9 cellular contexts compared by ENCODE assay signal in genomic region chr20:37346526-37347346, GRCh38. TPM values are rescaled to one million over a fixed set of nuclear protein-coding genes. Genes with fewer than 3 reads are reported as not detected.
DNase-seq lines count a peak whose midpoint lies in the region; ATAC-seq, FAIRE-seq and TF ChIP-seq lines count a peak whose summit lies in the region.
"Had no signal": no experiment of that assay in that cellular context is flagged by ENCODE, and none has a peak within 500 bp of the region (broad histone marks: within the 10 kb centered on the region; RNA-seq: fewer than 3 reads in every experiment).

No MANE protein-coding gene starts in this region.

- H3K4me1 Mint-ChIP-seq in naive thymus-derived CD4-positive, alpha-beta T cell = peaks cover 0 to 24% (median 13%) of the 10 kb centered on the region in 7 donors

- peak overlapping the region; percentile 87 for H4K8ac ChIP-seq in H1 (ENCODE audit: extremely low read depth, insufficient read depth, low read length)

- no peak overlapping the region; the same call in 1 of the 2 replicates for H2BK5ac ChIP-seq in H1 (ENCODE audit: low read depth, low read length)

- no peak overlapping the region for H3K18ac ChIP-seq in H1 (ENCODE audit: extremely low read depth, low read length)

- no peaks in the 10 kb centered on the region for H3K36me3 Mint-ChIP-seq in naive thymus-derived CD4-positive, alpha-beta T cell

- CTCF ChIA-PET in H1 (lab: Charles Lee; ENCODE audit: partially characterized antibody) = interaction anchor here (1.4 to 1.5 kb wide), 2 partner anchors 17 to 43 kb away, joined by 3 read pairs; no protein-coding TSS in a partner anchor
- CTCF ChIA-PET in naive thymus-derived CD4-positive, alpha-beta T cell (lab: Charles Lee) = no interaction called here

- no peak overlapping the region for H3K9ac ChIP-seq in HUES48 (ENCODE audit: low read depth, low read length)
- H3K9ac ChIP-seq in H1 (replicated peaks in 1 of 4; ENCODE audit: extremely low read depth in 1 of 4, low read depth in 3 of 4, low read length in 3 of 4) = peak overlapping the region; percentile 25 to 61 (median 36); a peak in 5 of 7 replicates

- intact Hi-C loops in naive thymus-derived CD4-positive, alpha-beta T cell (cut with micrococcal nuclease) = loop anchor here in 1 of 2 donors (5.0 kb wide), 2 partner anchors 36 to 59 kb away; partner anchors contain the start of gene MANBAL

- H3K23ac ChIP-seq in H1 (ENCODE audit: insufficient read length) = no peak overlapping the region

- peak overlapping the region in 1 of 9 donors; percentile 14 for H3K27ac Mint-ChIP-seq in naive thymus-derived CD4-positive, alpha-beta T cell

- H2BK12ac ChIP-seq in H1 (ENCODE audit: low read depth, low read length) = peak overlapping the region; percentile 75; the same call in 1 of the 2 replicates

- H3K4me3 ChIP-seq in AG10803 (ENCODE audit: low read length) (peak overlapping the region; percentile 78), HUES48 (ENCODE audit: low read depth, low read length) (peak overlapping the region; percentile 54), H1 (ENCODE audit: extremely low read depth in 1 of 4, insufficient read depth in 2 of 4, low read depth in 3 of 4, low read length in 4 of 4) (peak overlapping the region; percentile 33 to 67 (median 48))
- no peak overlapping the region for H3K4me3 ChIP-seq in naive thymus-derived CD4-positive, alpha-beta T cell (ENCODE audit: low read length)

- H3K9me3 ChIP-seq in HUES48 (ENCODE audit: control insufficient read depth, insufficient read depth, low read length) (no peaks in the 10 kb centered on the region), H1 (ENCODE audit: insufficient read depth in 2 of 2, low read depth in 1 of 2, low read length in 1 of 2) (no peaks in the 10 kb centered on the region)
- no peaks in the 10 kb centered on the region for H3K9me3 ChIP-seq in naive thymus-derived CD4-positive, alpha-beta T cell (ENCODE audit: control insufficient read depth in 2 of 3, low read length in 3 of 3)

- peak overlapping the region; percentile 0 for H3K4ac ChIP-seq in H1 (replicated peaks; ENCODE audit: insufficient read length, low read depth, low read length)

- no peak for FAIRE-seq in H1 (lab: Jason Lieb, UNC)
- FAIRE-seq: TTC549 had no signal

- 27% methylated on average over 5 of the region's 22 CpGs; no CpG with 5 or more reads in 1 of the 2 experiments for WGBS in H1 (ENCODE audit: extremely low coverage in 1 of 2, insufficient coverage in 1 of 2, insufficient read length in 1 of 2, insufficient replicate concordance in 2 of 2, low coverage in 1 of 2, low lambda C conversion rate in 2 of 2, missing lambda C conversion rate in 1 of 2), 2 experiments

- no peak for TF ChIP-seq EP300 in H1 (IDR thresholded peaks at IDR 0.05; ENCODE audit: borderline replicate concordance in 1 of 2, low read depth in 2 of 2, low read length in 2 of 2)

- peaks cover 9% of the 10 kb centered on the region for H3K79me1 ChIP-seq in H1 (ENCODE audit: low read depth, low read length)

- H3K27me3 ChIP-seq in HUES48 (ENCODE audit: control insufficient read depth, insufficient read depth, low read length) (no peaks in the 10 kb centered on the region), H1 (replicated peaks in 1 of 4; ENCODE audit: control insufficient read depth in 3 of 4, extremely low read depth in 1 of 4, insufficient read depth in 3 of 4, low read length in 3 of 4) (no peaks in the 10 kb centered on the region)
- no peaks in the 10 kb centered on the region for H3K27me3 ChIP-seq in naive thymus-derived CD4-positive, alpha-beta T cell (ENCODE audit: control insufficient read depth in 2 of 2, insufficient read depth in 2 of 2, low read length in 2 of 2)

- peak overlapping the region; percentile 30 to 73 (median 52) for H3K4me3 Mint-ChIP-seq in naive thymus-derived CD4-positive, alpha-beta T cell

- peaks cover 3 to 13% of the 10 kb centered on the region in 2 experiments for H4K20me1 ChIP-seq in H1 (replicated peaks in 1 of 2; ENCODE audit: control insufficient read depth in 1 of 2, insufficient read depth in 2 of 2, low read length in 2 of 2)

- DNase-seq in AG10803 (ENCODE audit: low read depth) (no peak), H1 (ENCODE audit: low read depth in 1 of 2, low spot score in 2 of 2) (no peak), DMS53 (lab: John Stamatoyannopoulos, UW) (no peak), H4 (ENCODE audit: low spot score) (no peak), erythroblast (lab: John Stamatoyannopoulos, UW) (no peak)
- DNase-seq in naive thymus-derived CD4-positive, alpha-beta T cell = no peak

- peak overlapping the region; percentile 34 for H4K91ac ChIP-seq in H1 (replicated peaks; ENCODE audit: insufficient read length, low read length)

- peaks cover 0 to 1% (median 0%) of the 10 kb centered on the region in 5 donors for H3K27me3 Mint-ChIP-seq in naive thymus-derived CD4-positive, alpha-beta T cell

- H3K27ac ChIP-seq in HUES48 (ENCODE audit: low read depth, low read length) = peak overlapping the region; percentile 43
- no peak overlapping the region for H3K27ac ChIP-seq in H1 (ENCODE audit: low read depth, low read length)
- H3K27ac ChIP-seq in naive thymus-derived CD4-positive, alpha-beta T cell (ENCODE audit: low read depth, low read length) = no peak overlapping the region

- peaks cover 6 to 51% of the 10 kb centered on the region in 2 experiments; a peak in 3 of 4 replicates for H3K79me2 ChIP-seq in H1 (ENCODE audit: control insufficient read depth in 1 of 2, insufficient read depth in 2 of 2, low read length in 2 of 2)

- no peak overlapping the region for H3K14ac ChIP-seq in H1 (ENCODE audit: insufficient read length)

- no peaks in the 10 kb centered on the region for H3K9me3 Mint-ChIP-seq in naive thymus-derived CD4-positive, alpha-beta T cell

- no peak overlapping the region for H2BK20ac ChIP-seq in H1 (ENCODE audit: low read length)

- no peak overlapping the region for H4K5ac ChIP-seq in H1 (ENCODE audit: insufficient read length, low read depth, low read length)

- POLR2A ChIA-PET in H1 (lab: Charles Lee; ENCODE audit: partially characterized antibody) = interaction anchor here (0.9 to 8.3 kb wide), 11 partner anchors 9 to 80 kb away, joined by 3 to 50 read pairs (median 4); no protein-coding TSS in a partner anchor
- POLR2A ChIA-PET in naive thymus-derived CD4-positive, alpha-beta T cell (lab: Charles Lee) = no interaction called here

- H3K36me3 ChIP-seq in HUES48 (ENCODE audit: control insufficient read depth, insufficient read depth, low read length) (peaks cover 8% of the 10 kb centered on the region; the same call in 1 of the 2 replicates), H1 (ENCODE audit: control insufficient read depth in 2 of 4, insufficient read depth in 4 of 4, low read length in 3 of 4) (peaks cover 0 to 4% (median 0%) of the 10 kb centered on the region in 4 experiments; a peak in 2 of 8 replicates)
- no peaks in the 10 kb centered on the region for H3K36me3 ChIP-seq in naive thymus-derived CD4-positive, alpha-beta T cell (ENCODE audit: control insufficient read depth in 2 of 3, insufficient read depth in 3 of 3, low read length in 3 of 3)

- H3K23me2 ChIP-seq in H1 (ENCODE audit: low read depth, low read length) = no peaks in the 10 kb centered on the region; the same call in 1 of the 2 replicates

- H2AK5ac ChIP-seq in H1 (ENCODE audit: low read depth, low read length) = peak overlapping the region; percentile 71; the same call in 1 of the 2 replicates

- H2AFZ ChIP-seq in H1 (ENCODE audit: low read length) = no peak overlapping the region

- no peak for TF ChIP-seq POLR2A in H1 (IDR thresholded peaks at IDR 0.05; ENCODE audit: control extremely low read depth in 1 of 2, low read depth in 2 of 2, low read length in 2 of 2)
- TF ChIP-seq POLR2A in erythroblast (IDR thresholded peaks at IDR 0.05; ENCODE audit: low read length) = no peak

- TF ChIP-seq CTCF in AG10803 (conservative IDR thresholded peaks at IDR 0.05; ENCODE audit: low read length) = no peak
- TF ChIP-seq CTCF in H1 (IDR thresholded peaks at IDR 0.05; ENCODE audit: control extremely low read depth in 1 of 3, insufficient read depth in 1 of 3, low read depth in 1 of 3, low read length in 3 of 3) = no peak

- no peak for ATAC-seq in naive thymus-derived CD4-positive, alpha-beta T cell
- ATAC-seq in HG02588 (IDR thresholded peaks at IDR 0.05; ENCODE audit: unreplicated experiment) = no peak

- H3K4me1 ChIP-seq in HUES48 (ENCODE audit: control insufficient read depth, insufficient read depth, low read length) (peaks cover 6% of the 10 kb centered on the region; the same call in 1 of the 2 replicates), H1 (replicated peaks in 1 of 4; ENCODE audit: control insufficient read depth in 3 of 4, insufficient read depth in 4 of 4, low read length in 3 of 4) (peaks cover 0 to 11% (median 6%) of the 10 kb centered on the region in 4 experiments; a peak in 4 of 7 replicates)
- H3K4me1 ChIP-seq in naive thymus-derived CD4-positive, alpha-beta T cell (ENCODE audit: control insufficient read depth in 2 of 2, insufficient read depth in 2 of 2, low read length in 2 of 2) = peaks cover 0 to 5% of the 10 kb centered on the region in 2 donors

- no peak overlapping the region for H3K56ac ChIP-seq in H1 (replicated peaks; ENCODE audit: insufficient read length, low read depth, low read length)

- H2BK15ac ChIP-seq in H1 (ENCODE audit: low read length) = peak overlapping the region; percentile 81; the same call in 1 of the 2 replicates

- peak overlapping the region; percentile 68 to 70 for H3K4me2 ChIP-seq in H1 (ENCODE audit: insufficient read depth in 1 of 2, low read depth in 2 of 2, low read length in 2 of 2)

- H2BK120ac ChIP-seq in H1 (replicated peaks; ENCODE audit: low read depth, low read length) = no peak overlapping the region

- no peak for TF ChIP-seq RAD21 in H1 (IDR thresholded peaks at IDR 0.05 in 1 of 2, conservative IDR thresholded peaks at IDR 0.05 in 1 of 2; ENCODE audit: low read depth in 2 of 2, low read length in 2 of 2)

RNA-seq across cellular contexts. Expression of gene SRC, which starts 0.8 kb away (rescaled TPM):
- 28.8 and 29.8 TPM in 2 replicates for total RNA-seq in H1 (2021; fragmentation: NEBNext Ultra II Directional; extraction: Animal tissue kit (Norgen Biotek cat#: 25700))
- polyA plus RNA-seq in H1 (2011; rRNA removed) = 27.6 and 35.4 TPM in 2 replicates
- 25.1 TPM for polyA plus RNA-seq in H1 (2011; cell fraction: cytosol; rRNA removed)
- 100 TPM for polyA plus RNA-seq in H1 (2011; cell fraction: nucleus; rRNA removed)
- polyA plus RNA-seq in H1 (2012, experiment 1 of 2) = 19.4 to 31.2 TPM (median 26.5 TPM) in 4 replicates
- 20.4 TPM for polyA plus RNA-seq in H1 (2012, experiment 2 of 2)
- 17.9 TPM for polyA plus RNA-seq in H1 (2013, experiment 1 of 2)
- 15.1 TPM for polyA plus RNA-seq in H1 (2013, experiment 2 of 2)
- 28.2 and 38.4 TPM in 2 replicates for polyA minus RNA-seq in H1 (2011; rRNA and poly(A)+ RNA removed)
- polyA minus RNA-seq in H1 (2011; cell fraction: cytosol; rRNA and poly(A)+ RNA removed) = 28.6 TPM
- 41.9 TPM for polyA minus RNA-seq in H1 (2011; cell fraction: nucleus; rRNA and poly(A)+ RNA removed)
- total RNA-seq in naive thymus-derived CD4-positive, alpha-beta T cell = 10 to 100 TPM in 1 of 5 experiments, 1 to 10 TPM in 4; 2.8 to 26.6 (median 4.4) TPM
- under 1 TPM; 0.63 to 0.82 TPM for polyA plus RNA-seq in naive thymus-derived CD4-positive, alpha-beta T cell
- 7.2 and 7.6 TPM in 2 replicates for total RNA-seq in H4 (2014; rRNA removed; shearing (Covaris generic))

RNA-seq across cellular contexts. Expression of gene MANBAL, which starts 57.3 kb away (rescaled TPM):
- total RNA-seq in H1 (2021; fragmentation: NEBNext Ultra II Directional; extraction: Animal tissue kit (Norgen Biotek cat#: 25700)) = 42.8 and 44.4 TPM in 2 replicates
- polyA plus RNA-seq in H1 (2011; rRNA removed) = 120 and 140 TPM in 2 replicates
- 98.6 TPM for polyA plus RNA-seq in H1 (2011; cell fraction: cytosol; rRNA removed)
- polyA plus RNA-seq in H1 (2011; cell fraction: nucleus; rRNA removed) = 64.4 TPM
- 60.6 to 68.4 TPM (median 64.0 TPM) in 4 replicates for polyA plus RNA-seq in H1 (2012, experiment 1 of 2)
- 70.1 TPM for polyA plus RNA-seq in H1 (2012, experiment 2 of 2)
- 48.6 TPM for polyA plus RNA-seq in H1 (2013, experiment 1 of 2)
- polyA plus RNA-seq in H1 (2013, experiment 2 of 2) = 56.1 TPM
- polyA minus RNA-seq in H1 (2011; rRNA and poly(A)+ RNA removed) = 46.6 and 52.2 TPM in 2 replicates
- polyA minus RNA-seq in H1 (2011; cell fraction: cytosol; rRNA and poly(A)+ RNA removed) = 22.8 TPM
- polyA minus RNA-seq in H1 (2011; cell fraction: nucleus; rRNA and poly(A)+ RNA removed) = 16.5 TPM
- 10 to 100 TPM in 3 of 5 experiments, 1 to 10 TPM in 2; 4.2 to 12.3 (median 11.5) TPM for total RNA-seq in naive thymus-derived CD4-positive, alpha-beta T cell
- polyA plus RNA-seq in naive thymus-derived CD4-positive, alpha-beta T cell = 10 to 100 TPM; 21.2 to 28.4 TPM
- 14.5 and 18.8 TPM in 2 replicates for total RNA-seq in H4 (2014; rRNA removed; shearing (Covaris generic))
